Comparison of ENCODE assay signal across 8 cellular contexts in genomic region chr6:118935331-118935668, GRCh38. TPM values are rescaled to one million over a fixed set of nuclear protein-coding genes. Genes with fewer than 3 reads are reported as not detected.
DNase-seq lines count a peak whose midpoint lies in the region; ATAC-seq and TF ChIP-seq lines count a peak whose summit lies in the region.

No MANE protein-coding gene starts in this region.

- H3K36me3 Mint-ChIP-seq in endodermal cell (ENCODE audit: low read depth): peaks cover 38% of the 10 kb centered on the region

- H3K27me3 ChIP-seq in endodermal cell (ENCODE audit: control insufficient read depth, insufficient read depth, low read length, poor library complexity, severe bottlenecking) (no peaks in the 10 kb centered on the region), prostate gland (replicated peaks; ENCODE audit: insufficient read depth) (no peaks in the 10 kb centered on the region)

- TF ChIP-seq POLR2A in prostate gland (IDR thresholded peaks at IDR 0.05): no peak

- peaks cover 11% of the 10 kb centered on the region for H3K4me1 Mint-ChIP-seq in endodermal cell

- H3K27ac ChIP-seq in KOPT-K1 (ENCODE audit: low read depth, low read length, poor library complexity, severe bottlenecking): peak overlapping the region; percentile 95
- peak overlapping the region; percentile 68 for H3K27ac ChIP-seq in endodermal cell (ENCODE audit: low read depth, low read length)
- peak overlapping the region; percentile 87 to 92 for H3K27ac ChIP-seq in prostate gland

- no peak for DNase-seq in AG04449 (ENCODE audit: low read depth, low spot score)
- DNase-seq in endodermal cell: no peak
- no peak for DNase-seq in prostate gland (ENCODE audit: low spot score)
- no peak for DNase-seq in amniotic stem cell (lab: John Stamatoyannopoulos, UW)
- no peak for DNase-seq in SW480 (ENCODE audit: low spot score)
- no peak for DNase-seq in DMS 273 (lab: John Stamatoyannopoulos, UW; ENCODE audit: unreplicated experiment)

- peaks cover 22% of the 10 kb centered on the region for H3K9me3 Mint-ChIP-seq in endodermal cell

- ATAC-seq in GM19463 (IDR thresholded peaks at IDR 0.05; ENCODE audit: unreplicated experiment): peak; percentile 1

- peak overlapping the region; percentile 74 for H3K4me3 ChIP-seq in AG04449 (ENCODE audit: low read depth, low read length)
- H3K4me3 ChIP-seq in endodermal cell (ENCODE audit: low read length): peak overlapping the region; percentile 85
- peak overlapping the region; percentile 73 to 78 for H3K4me3 ChIP-seq in prostate gland

- no peaks in the 10 kb centered on the region for H3K27me3 Mint-ChIP-seq in endodermal cell (ENCODE audit: insufficient read depth)

- H3K4me1 ChIP-seq in endodermal cell (ENCODE audit: control insufficient read depth, insufficient read depth, low read length): no peaks in the 10 kb centered on the region
- H3K4me1 ChIP-seq in prostate gland (replicated peaks): no peaks in the 10 kb centered on the region

- CTCF ChIA-PET in AG04449 (lab: Yijun Ruan, JAX): interaction anchor here (0.7 to 1.1 kb wide), 3 partner anchors 134 to 652 kb away, joined by 3 to 4 read pairs (median 3); no protein-coding TSS in a partner anchor

- peaks cover 30% of the 10 kb centered on the region for H3K36me3 ChIP-seq in KOPT-K1 (ENCODE audit: insufficient read depth, low read length)
- H3K36me3 ChIP-seq in endodermal cell (ENCODE audit: control insufficient read depth, insufficient read depth, low read length): peaks cover 27% of the 10 kb centered on the region
- no peaks in the 10 kb centered on the region for H3K36me3 ChIP-seq in prostate gland

- whole genome bisulfite sequencing in endodermal cell (ENCODE audit: insufficient coverage in 1 of 2, insufficient read length in 1 of 2), 2 experiments: 60 to 77% methylated on average over 1 of the region's 1 CpG
- WGBS in prostate gland: 21% methylated on average over 1 of the region's 1 CpG

- H3K9me3 ChIP-seq in KOPT-K1 (ENCODE audit: insufficient read depth, low read length, poor library complexity, severe bottlenecking): peaks cover 12% of the 10 kb centered on the region
- H3K9me3 ChIP-seq in endodermal cell (ENCODE audit: control insufficient read depth, low read length): peaks cover 28% of the 10 kb centered on the region
- H3K9me3 ChIP-seq in prostate gland: no peaks in the 10 kb centered on the region

- H3K4me3 Mint-ChIP-seq in endodermal cell: peak overlapping the region; percentile 85

- peak overlapping the region; percentile 98 for H3K27ac Mint-ChIP-seq in endodermal cell

- TF ChIP-seq CTCF in AG04449 (IDR thresholded peaks at IDR 0.05; ENCODE audit: insufficient read depth, low read length, missing control alignments) (no peak), endodermal cell (conservative IDR thresholded peaks at IDR 0.05) (no peak), prostate gland (IDR thresholded peaks at IDR 0.05) (no peak)

- POLR2A ChIA-PET in AG04449 (lab: Yijun Ruan, JAX): interaction anchor here (0.7 kb wide), 1 partner anchor 41 kb away, joined by 3 read pairs; the partner anchor contains the start of gene ASF1A

- intact Hi-C loops in prostate gland (cut with DNase I): no loop called here

- peak overlapping the region; percentile 91 for H3K9ac ChIP-seq in endodermal cell (ENCODE audit: extremely low read depth, low read length, poor library complexity, severe bottlenecking)

RNA-seq across cellular contexts. Expression of gene MCM9, which starts 0.3 kb away (rescaled TPM):
- 10 to 100 TPM; 17.8 to 21.2 TPM for total RNA-seq in endodermal cell
- 12.3 TPM for polyA plus RNA-seq in endodermal cell (2013, experiment 1 of 2)
- 11.7 TPM for polyA plus RNA-seq in endodermal cell (2013, experiment 2 of 2)
- total RNA-seq in prostate gland: 10 to 100 TPM; 13.6 to 24.8 TPM

RNA-seq across cellular contexts. Expression of gene ASF1A, which starts 41.3 kb away (rescaled TPM):
- 10 to 100 TPM; 44.5 to 54.9 TPM for total RNA-seq in endodermal cell
- polyA plus RNA-seq in endodermal cell (2013, experiment 1 of 2): 33.6 TPM
- polyA plus RNA-seq in endodermal cell (2013, experiment 2 of 2): 34.8 TPM
- total RNA-seq in prostate gland: 10 to 100 TPM; 12.5 to 15.6 TPM
